11 cellular contexts compared by ENCODE assay signal in genomic region chr12:89454080-89454848, GRCh38.
DNase-seq lines count a peak whose midpoint lies in the region; ATAC-seq, FAIRE-seq and TF ChIP-seq lines count a peak whose summit lies in the region.
"Had no signal": no experiment of that assay in that cellular context is flagged by ENCODE, and none has a peak within 500 bp of the region (broad histone marks: within the 10 kb centered on the region; RNA-seq: fewer than 3 reads in every experiment).

No MANE protein-coding gene starts in this region.

- intact Hi-C loops in activated CD8-positive, alpha-beta T cell treated with anti-CD3 and anti-CD28 coated beads for 36 hours (cut with micrococcal nuclease), result no loop called here
- intact Hi-C loops in endothelial cell of umbilical vein (cut with micrococcal nuclease), result no loop called here

- peaks cover 48% of the 10 kb centered on the region for H3K4me1 Mint-ChIP-seq in activated CD8-positive, alpha-beta T cell treated with anti-CD3 and anti-CD28 coated beads, Interleukin-2, amount 10 ng/mL, durations not matched to agents 7 days and 5 days (ENCODE audit: low read depth)
- H3K4me1 Mint-ChIP-seq in activated CD8-positive, alpha-beta T cell treated with anti-CD3 and anti-CD28 coated beads for 36 hours (ENCODE audit: low read depth), result peaks cover 10% of the 10 kb centered on the region
- H3K4me1 Mint-ChIP-seq in mesothelial cell of epicardium (peaks cover 41% of the 10 kb centered on the region), immature natural killer cell (peaks cover 43 to 56% of the 10 kb centered on the region in 2 donors)
- peaks cover 9% of the 10 kb centered on the region for H3K4me1 Mint-ChIP-seq in activated naive CD8-positive, alpha-beta T cell treated with anti-CD3 and anti-CD28 coated beads, Interleukin-2, amount 50 U/mL, for 24 hours

- H3K27ac Mint-ChIP-seq in activated CD8-positive, alpha-beta T cell treated with anti-CD3 and anti-CD28 coated beads, Interleukin-2, amount 10 ng/mL, durations not matched to agents 7 days and 5 days, result no peak overlapping the region
- H3K27ac Mint-ChIP-seq in activated CD8-positive, alpha-beta T cell treated with anti-CD3 and anti-CD28 coated beads for 36 hours, result no peak overlapping the region
- H3K27ac Mint-ChIP-seq in mesothelial cell of epicardium, result peak overlapping the region; percentile 77
- no peak overlapping the region for H3K27ac Mint-ChIP-seq in activated naive CD8-positive, alpha-beta T cell treated with anti-CD3 and anti-CD28 coated beads, Interleukin-2, amount 50 U/mL, for 24 hours
- peak overlapping the region in 1 of 6 donors; percentile 13 for H3K27ac Mint-ChIP-seq in immature natural killer cell

- no peak overlapping the region for H3K4me3 ChIP-seq in endothelial cell of umbilical vein (replicated peaks in 1 of 3; ENCODE audit: insufficient read depth in 1 of 3, low read depth in 1 of 3, low read length in 3 of 3)
- no peak overlapping the region for H3K4me3 ChIP-seq in upper lobe of left lung
- no peak overlapping the region for H3K4me3 ChIP-seq in HAP-1

- TF ChIP-seq CTCF in activated CD8-positive, alpha-beta T cell treated with anti-CD3 and anti-CD28 coated beads for 36 hours (IDR thresholded peaks at IDR 0.05), result no peak
- TF ChIP-seq CTCF in endothelial cell of umbilical vein (IDR thresholded peaks at IDR 0.05; ENCODE audit: extremely low read depth in 1 of 2, insufficient read depth in 1 of 2, low read depth in 1 of 2, low read length in 2 of 2), result no peak
- TF ChIP-seq CTCF in mesothelial cell of epicardium (IDR thresholded peaks at IDR 0.05; ENCODE audit: unreplicated experiment), result no peak
- no peak for TF ChIP-seq CTCF in upper lobe of left lung (IDR thresholded peaks at IDR 0.05)

- CTCF ChIA-PET in activated CD8-positive, alpha-beta T cell treated with anti-CD3 and anti-CD28 coated beads, Interleukin-2, amount 10 ng/mL, durations not matched to agents 7 days and 5 days (lab: Charles Lee), result no interaction called here
- CTCF ChIA-PET in activated CD8-positive, alpha-beta T cell treated with anti-CD3 and anti-CD28 coated beads for 36 hours (lab: Charles Lee), result interaction anchor here (1.3 kb wide), 1 partner anchor 437 kb away, joined by 4 read pairs; no protein-coding TSS in a partner anchor
- CTCF ChIA-PET in endothelial cell of umbilical vein (lab: Charles Lee), result interaction anchor here (5.0 kb wide), 1 partner anchor 101 kb away, joined by 34 read pairs; the partner anchor contains the start of gene DUSP6

- 48 to 58% methylated on average over 7 of the region's 7 CpGs for WGBS in upper lobe of left lung, 2 donors

- no peak for FAIRE-seq in endothelial cell of umbilical vein (lab: Jason Lieb, UNC)
- FAIRE-seq: colon had no signal

- ATAC-seq in activated CD8-positive, alpha-beta T cell treated with anti-CD3 and anti-CD28 coated beads, Interleukin-2, amount 10 ng/mL, durations not matched to agents 7 days and 5 days, result peak; percentile 36
- ATAC-seq in activated CD8-positive, alpha-beta T cell treated with anti-CD3 and anti-CD28 coated beads for 36 hours, result no peak
- peak; percentile 34 to 59 for ATAC-seq in upper lobe of left lung (ENCODE audit: low FRiP score in 2 of 2)
- ATAC-seq in activated naive CD8-positive, alpha-beta T cell treated with anti-CD3 and anti-CD28 coated beads, Interleukin-2, amount 50 U/mL, for 24 hours, result no peak

- no TSS peak for BruUV-seq in endothelial cell of umbilical vein (replicated peaks; lab: Mats Ljungman, UMichigan)

- H3K4me1 ChIP-seq in endothelial cell of umbilical vein (ENCODE audit: control insufficient read depth, extremely low read depth, insufficient read depth, low read length), result peaks cover 54% of the 10 kb centered on the region
- peaks cover 39 to 46% (median 44%) of the 10 kb centered on the region in 4 donors for H3K4me1 ChIP-seq in upper lobe of left lung
- H3K4me1 ChIP-seq in HAP-1, result no peaks in the 10 kb centered on the region

- no peak for DNase-seq in activated CD8-positive, alpha-beta T cell treated with anti-CD3 and anti-CD28 coated beads, Interleukin-2, amount 10 ng/mL, durations not matched to agents 7 days and 5 days
- no peak for DNase-seq in activated CD8-positive, alpha-beta T cell treated with anti-CD3 and anti-CD28 coated beads for 36 hours
- DNase-seq in endothelial cell of umbilical vein (ENCODE audit: low read depth, low spot score), result peak; percentile 47
- no peak for DNase-seq in mesothelial cell of epicardium (ENCODE audit: low spot score in 2 of 2, unreplicated experiment in 2 of 2)
- DNase-seq in upper lobe of left lung, result no peak
- DNase-seq in activated naive CD8-positive, alpha-beta T cell treated with anti-CD3 and anti-CD28 coated beads, Interleukin-2, amount 50 U/mL, for 24 hours, result no peak
- DNase-seq in HAP-1 (ENCODE audit: low spot score in 2 of 2), result no peak
- no peak for DNase-seq in immature natural killer cell
- DNase-seq: NCI-H2081, SHP77 had no signal

- H3K27me3 ChIP-seq in endothelial cell of umbilical vein (ENCODE audit: control insufficient read depth in 2 of 2, insufficient read depth in 2 of 2, low read length in 2 of 2) (no peaks in the 10 kb centered on the region), upper lobe of left lung (no peaks in the 10 kb centered on the region), HAP-1 (ENCODE audit: low read depth) (no peaks in the 10 kb centered on the region)

- no peaks in the 10 kb centered on the region for H3K79me2 ChIP-seq in endothelial cell of umbilical vein (ENCODE audit: control insufficient read depth, insufficient read depth, low read length)

- no peak overlapping the region for H3K4me3 Mint-ChIP-seq in activated CD8-positive, alpha-beta T cell treated with anti-CD3 and anti-CD28 coated beads, Interleukin-2, amount 10 ng/mL, durations not matched to agents 7 days and 5 days
- no peak overlapping the region for H3K4me3 Mint-ChIP-seq in activated CD8-positive, alpha-beta T cell treated with anti-CD3 and anti-CD28 coated beads for 36 hours
- H3K4me3 Mint-ChIP-seq in mesothelial cell of epicardium, result no peak overlapping the region
- H3K4me3 Mint-ChIP-seq in activated naive CD8-positive, alpha-beta T cell treated with anti-CD3 and anti-CD28 coated beads, Interleukin-2, amount 50 U/mL, for 24 hours, result no peak overlapping the region
- H3K4me3 Mint-ChIP-seq in immature natural killer cell, result no peak overlapping the region

- H3K4me2 ChIP-seq in endothelial cell of umbilical vein (ENCODE audit: insufficient read depth, low read length), result peak overlapping the region; percentile 48

- no peaks in the 10 kb centered on the region for H3K9me3 Mint-ChIP-seq in activated CD8-positive, alpha-beta T cell treated with anti-CD3 and anti-CD28 coated beads, Interleukin-2, amount 10 ng/mL, durations not matched to agents 7 days and 5 days (ENCODE audit: insufficient read depth)
- H3K9me3 Mint-ChIP-seq in activated CD8-positive, alpha-beta T cell treated with anti-CD3 and anti-CD28 coated beads for 36 hours, result no peaks in the 10 kb centered on the region
- H3K9me3 Mint-ChIP-seq in mesothelial cell of epicardium (no peaks in the 10 kb centered on the region), immature natural killer cell (no peaks in the 10 kb centered on the region)
- no peaks in the 10 kb centered on the region for H3K9me3 Mint-ChIP-seq in activated naive CD8-positive, alpha-beta T cell treated with anti-CD3 and anti-CD28 coated beads, Interleukin-2, amount 50 U/mL, for 24 hours

- TF ChIP-seq POLR2A in endothelial cell of umbilical vein (IDR thresholded peaks at IDR 0.05; ENCODE audit: low read depth, low read length) (no peak), upper lobe of left lung (IDR thresholded peaks at IDR 0.05) (no peak)

- H4K20me1 ChIP-seq in endothelial cell of umbilical vein (replicated peaks; ENCODE audit: control insufficient read depth, extremely low read depth, insufficient read depth, low read length), result no peaks in the 10 kb centered on the region

- H3K36me3 ChIP-seq in endothelial cell of umbilical vein (ENCODE audit: control insufficient read depth in 2 of 2, extremely low read depth in 1 of 2, insufficient read depth in 2 of 2, low read length in 2 of 2) (no peaks in the 10 kb centered on the region), upper lobe of left lung (no peaks in the 10 kb centered on the region), HAP-1 (replicated peaks) (no peaks in the 10 kb centered on the region)

- no peaks in the 10 kb centered on the region for H3K27me3 Mint-ChIP-seq in activated CD8-positive, alpha-beta T cell treated with anti-CD3 and anti-CD28 coated beads, Interleukin-2, amount 10 ng/mL, durations not matched to agents 7 days and 5 days (ENCODE audit: low read depth)
- H3K27me3 Mint-ChIP-seq in activated CD8-positive, alpha-beta T cell treated with anti-CD3 and anti-CD28 coated beads for 36 hours, result no peaks in the 10 kb centered on the region
- H3K27me3 Mint-ChIP-seq in mesothelial cell of epicardium (ENCODE audit: low read depth), result no peaks in the 10 kb centered on the region
- no peaks in the 10 kb centered on the region for H3K27me3 Mint-ChIP-seq in activated naive CD8-positive, alpha-beta T cell treated with anti-CD3 and anti-CD28 coated beads, Interleukin-2, amount 50 U/mL, for 24 hours
- peaks cover 0 to 2% (median 0%) of the 10 kb centered on the region in 3 donors for H3K27me3 Mint-ChIP-seq in immature natural killer cell (ENCODE audit: low read depth in 3 of 3)

- in situ Hi-C loops in HAP-1 (cut with MboI; ENCODE audit: low sequenced_read_pairs), result loop anchor here (10.0 kb wide), 1 partner anchor 429 kb away; no protein-coding TSS in a partner anchor

- POLR2A ChIA-PET in activated CD8-positive, alpha-beta T cell treated with anti-CD3 and anti-CD28 coated beads, Interleukin-2, amount 10 ng/mL, durations not matched to agents 7 days and 5 days (lab: Charles Lee), result no interaction called here
- POLR2A ChIA-PET in activated CD8-positive, alpha-beta T cell treated with anti-CD3 and anti-CD28 coated beads for 36 hours (lab: Charles Lee), result no interaction called here
- POLR2A ChIA-PET in endothelial cell of umbilical vein (lab: Charles Lee), result interaction anchor here (1.3 kb wide), 1 partner anchor 108 kb away, joined by 3 read pairs; no protein-coding TSS in a partner anchor

- peak in 1 of 4 donors; percentile 11 for TF ChIP-seq EP300 in upper lobe of left lung (IDR thresholded peaks at IDR 0.05)

- H3K9me1 ChIP-seq in endothelial cell of umbilical vein (replicated peaks; ENCODE audit: control insufficient read depth, extremely low read depth, insufficient read depth, low read length), result no peaks in the 10 kb centered on the region

- H3K9ac ChIP-seq in endothelial cell of umbilical vein (replicated peaks; ENCODE audit: extremely low read depth, insufficient read depth, low read length), result peak overlapping the region; percentile 64

- H3K9me3 ChIP-seq in endothelial cell of umbilical vein (replicated peaks; ENCODE audit: control insufficient read depth, insufficient read depth, low read length), result no peaks in the 10 kb centered on the region
- H3K9me3 ChIP-seq in upper lobe of left lung, result no peaks in the 10 kb centered on the region
- no peaks in the 10 kb centered on the region for H3K9me3 ChIP-seq in HAP-1

- peaks cover 44% of the 10 kb centered on the region for H3K36me3 Mint-ChIP-seq in activated CD8-positive, alpha-beta T cell treated with anti-CD3 and anti-CD28 coated beads, Interleukin-2, amount 10 ng/mL, durations not matched to agents 7 days and 5 days (ENCODE audit: low read depth)
- H3K36me3 Mint-ChIP-seq in activated CD8-positive, alpha-beta T cell treated with anti-CD3 and anti-CD28 coated beads for 36 hours (ENCODE audit: low read depth), result peaks cover 10% of the 10 kb centered on the region
- no peaks in the 10 kb centered on the region for H3K36me3 Mint-ChIP-seq in mesothelial cell of epicardium
- H3K36me3 Mint-ChIP-seq in activated naive CD8-positive, alpha-beta T cell treated with anti-CD3 and anti-CD28 coated beads, Interleukin-2, amount 50 U/mL, for 24 hours (ENCODE audit: low read depth), result peaks cover 4% of the 10 kb centered on the region
- H3K36me3 Mint-ChIP-seq in immature natural killer cell, result peaks cover 0 to 22% (median 4%) of the 10 kb centered on the region in 3 donors

- peak overlapping the region; percentile 30 for H2AFZ ChIP-seq in endothelial cell of umbilical vein (ENCODE audit: low read depth, low read length)

- dilution Hi-C loops in endothelial cell of umbilical vein (cut with MboI; ENCODE audit: extremely low pct_ligation_motif_present, low sequenced_read_pairs), result loop anchor here (25.0 kb wide), 2 partner anchors 117 to 417 kb away; no protein-coding TSS in a partner anchor

- peak overlapping the region; percentile 81 for H3K27ac ChIP-seq in endothelial cell of umbilical vein (ENCODE audit: insufficient read depth, low read depth, low read length)
- peak overlapping the region; percentile 48 to 81 (median 73) for H3K27ac ChIP-seq in upper lobe of left lung

Comparison
In these comparisons a context has a peak if more than half of its experiments do, and no peak if none do; other contexts are left out.
1. ATAC-seq: peak in activated CD8-positive, alpha-beta T cell treated with anti-CD3 and anti-CD28 coated beads, Interleukin-2, amount 10 ng/mL, durations not matched to agents 7 days and 5 days (single experiment) and upper lobe of left lung (2 of 2); none in activated CD8-positive, alpha-beta T cell treated with anti-CD3 and anti-CD28 coated beads for 36 hours (single experiment) and activated naive CD8-positive, alpha-beta T cell treated with anti-CD3 and anti-CD28 coated beads, Interleukin-2, amount 50 U/mL, for 24 hours (single experiment).